Comparison of ENCODE assay signal across 8 cellular contexts in genomic region chr3:43894176-43895049, GRCh38.
DNase-seq lines count a peak whose midpoint lies in the region; ATAC-seq and TF ChIP-seq lines count a peak whose summit lies in the region.

No MANE protein-coding gene starts in this region.

- peaks cover 51% of the 10 kb centered on the region for H3K27me3 Mint-ChIP-seq in activated T-cell treated with anti-CD3 and anti-CD28 coated beads, Interleukin-2, amount 50 U/mL, for 4 hours (ENCODE audit: low read depth)
- peaks cover 26 to 39% (median 38%) of the 10 kb centered on the region in 3 donors for H3K27me3 Mint-ChIP-seq in naive B cell

- no peak overlapping the region for H3K27ac Mint-ChIP-seq in naive B cell

- peak; percentile 67 to 80 for ATAC-seq in activated T-cell treated with anti-CD3 and anti-CD28 coated beads, Interleukin-2, amount 50 U/mL, for 4 hours
- ATAC-seq in naive B cell (ENCODE audit: low read depth in 2 of 2) (peak; percentile 47 to 59), GM18858 (IDR thresholded peaks at IDR 0.05; ENCODE audit: unreplicated experiment) (no peak)

- peak overlapping the region; percentile 68 for H3K4me3 Mint-ChIP-seq in activated T-cell treated with anti-CD3 and anti-CD28 coated beads, Interleukin-2, amount 50 U/mL, for 4 hours
- H3K4me3 Mint-ChIP-seq in naive B cell: peak overlapping the region; percentile 70 to 82 (median 78)

- H3K4me3 ChIP-seq in fibroblast of pulmonary artery (replicated peaks; ENCODE audit: low read depth, low read length): peak overlapping the region; percentile 50

- TF ChIP-seq RAD21 in Ishikawa (IDR thresholded peaks at IDR 0.05; ENCODE audit: low read depth): no peak

- H3K9me3 Mint-ChIP-seq in activated T-cell treated with anti-CD3 and anti-CD28 coated beads, Interleukin-2, amount 50 U/mL, for 4 hours: no peaks in the 10 kb centered on the region
- H3K9me3 Mint-ChIP-seq in naive B cell: peaks cover 0 to 2% (median 0%) of the 10 kb centered on the region in 7 donors

- no peak overlapping the region for H3K27ac ChIP-seq in substantia nigra (ENCODE audit: low read depth, low read length, poor library complexity, severe bottlenecking)

- CTCF ChIA-PET in GM10248 (lab: Yijun Ruan, JAX): interaction anchor here (1.1 kb wide), 1 partner anchor 304 kb away, joined by 3 read pairs; no protein-coding TSS in a partner anchor

- peaks cover 5% of the 10 kb centered on the region for H3K4me1 Mint-ChIP-seq in activated T-cell treated with anti-CD3 and anti-CD28 coated beads, Interleukin-2, amount 50 U/mL, for 4 hours (ENCODE audit: low read depth)
- peaks cover 16 to 36% (median 28%) of the 10 kb centered on the region in 3 donors for H3K4me1 Mint-ChIP-seq in naive B cell

- H3K36me3 Mint-ChIP-seq in activated T-cell treated with anti-CD3 and anti-CD28 coated beads, Interleukin-2, amount 50 U/mL, for 4 hours (ENCODE audit: insufficient read depth): no peaks in the 10 kb centered on the region
- peaks cover 4% of the 10 kb centered on the region in 2 donors for H3K36me3 Mint-ChIP-seq in naive B cell

- TF ChIP-seq EP300 in Ishikawa (IDR thresholded peaks at IDR 0.05; ENCODE audit: borderline replicate concordance): no peak

- no peak for TF ChIP-seq CTCF in GM10248 (IDR thresholded peaks at IDR 0.05; ENCODE audit: control extremely low read depth, extremely low read depth, low read depth, missing control alignments)
- no peak for TF ChIP-seq CTCF in fibroblast of pulmonary artery (IDR thresholded peaks at IDR 0.05; ENCODE audit: low read length, missing control alignments)

- POLR2A ChIA-PET in GM10248 (lab: Yijun Ruan, JAX): no interaction called here

- DNase-seq in GM10248 (ENCODE audit: extremely low spot score) (peak; percentile 54), fibroblast of pulmonary artery (ENCODE audit: low read depth) (peak; percentile 73), naive B cell (no peak), substantia nigra (lab: John Stamatoyannopoulos, UW) (peak in 32 of 49 donors; percentile 3 to 76 (median 30)), activated gamma-delta T cell treated with Interleukin-2 at 50 U/mL for 16 hours (no peak)
- DNase-seq in activated T-cell treated with anti-CD3 and anti-CD28 coated beads, Interleukin-2, amount 50 U/mL, for 4 hours: no peak

TF ChIP-seq in Ishikawa, 13 proteins besides CTCF, POLR2A, EP300 and RAD21:
- TF ChIP-seq TAF1 (IDR thresholded peaks at IDR 0.05; ENCODE audit: low read depth) (no peak), MAX (IDR thresholded peaks at IDR 0.05) (peak; percentile 73), TCF12 (IDR thresholded peaks at IDR 0.05; ENCODE audit: low read depth) (0 out of 2 replicates have a peak, but pooled peaks have one; percentile 10), CREB1 (IDR thresholded peaks at IDR 0.05; ENCODE audit: low read depth) (no peak), CEBPB (IDR thresholded peaks at IDR 0.05) (no peak), EGR1 (IDR thresholded peaks at IDR 0.05) (peak; percentile 84)

Comparison
In these comparisons a context has a peak if more than half of its experiments do, and no peak if none do; other contexts are left out.
1. DNase-seq: peak in GM10248 (single experiment), fibroblast of pulmonary artery (single experiment) and substantia nigra (32 of 49); none in activated T-cell treated with anti-CD3 and anti-CD28 coated beads, Interleukin-2, amount 50 U/mL, for 4 hours (single experiment), naive B cell (single experiment) and activated gamma-delta T cell treated with Interleukin-2 at 50 U/mL for 16 hours (single experiment).